21 cellular contexts compared by ENCODE assay signal in genomic region chrX:104329731-104330130, GRCh38.
DNase-seq lines count a peak whose midpoint lies in the region; FAIRE-seq and TF ChIP-seq lines count a peak whose summit lies in the region.
"Had no signal": no experiment of that assay in that cellular context is flagged by ENCODE, and none has a peak within 500 bp of the region (broad histone marks: within the 10 kb centered on the region; RNA-seq: fewer than 3 reads in every experiment).

No MANE protein-coding gene starts in this region.

- H3K4me2 ChIP-seq in mammary epithelial cell (ENCODE audit: insufficient read depth, low read depth, low read length) (no peak overlapping the region), keratinocyte (ENCODE audit: control insufficient read depth, extremely low read depth, insufficient read depth, low read depth, low read length) (no peak overlapping the region)
- H3K4me2 ChIP-seq: BLaER1 treated with 17β-estradiol and CSF1 and Interleukin-3, amounts not matched to agents 10 nM and 100 nM had no signal

- CTCF ChIA-PET in mammary epithelial cell (lab: Charles Lee; ENCODE audit: low non-redundant PET) = no interaction called here

- no peaks in the 10 kb centered on the region for H3K9me3 ChIP-seq in mammary epithelial cell (replicated peaks; ENCODE audit: insufficient read depth, low read length)
- no peaks in the 10 kb centered on the region for H3K9me3 ChIP-seq in breast epithelium
- no peaks in the 10 kb centered on the region for H3K9me3 ChIP-seq in keratinocyte (ENCODE audit: control insufficient read depth, low read depth, low read length)
- no peaks in the 10 kb centered on the region for H3K9me3 ChIP-seq in suprapubic skin
- H3K9me3 ChIP-seq: BLaER1 treated with 17β-estradiol and CSF1 and Interleukin-3, amounts not matched to agents 10 nM and 100 nM had no signal

- dilution Hi-C loops in mammary epithelial cell (cut with HindIII; ENCODE audit: low sequenced_read_pairs) = no loop called here
- dilution Hi-C loops in keratinocyte (cut with MboI; ENCODE audit: extremely low pct_ligation_motif_present, low sequenced_read_pairs) = no loop called here

- no peak for TF ChIP-seq CTCF in mammary epithelial cell (conservative IDR thresholded peaks at IDR 0.05 in 1 of 2, IDR thresholded peaks at IDR 0.05 in 1 of 2; ENCODE audit: extremely low read depth in 1 of 2, insufficient read depth in 1 of 2, low read depth in 1 of 2, low read length in 2 of 2)
- TF ChIP-seq CTCF in breast epithelium (IDR thresholded peaks at IDR 0.05) = no peak
- no peak for TF ChIP-seq CTCF in keratinocyte (optimal IDR thresholded peaks at IDR 0.05 in 1 of 3, IDR thresholded peaks at IDR 0.05 in 1 of 3, conservative IDR thresholded peaks at IDR 0.05 in 1 of 3; ENCODE audit: extremely low read depth in 1 of 3, insufficient read depth in 2 of 3, low read length in 3 of 3)
- TF ChIP-seq CTCF in suprapubic skin (IDR thresholded peaks at IDR 0.05) = no peak

- H3K79me2 ChIP-seq in mammary epithelial cell (ENCODE audit: insufficient read depth, low read length) = no peaks in the 10 kb centered on the region
- H3K79me2 ChIP-seq in keratinocyte (ENCODE audit: control insufficient read depth, insufficient read depth, low read length) = no peaks in the 10 kb centered on the region

- H4K20me1 ChIP-seq in mammary epithelial cell (ENCODE audit: insufficient read depth, low read length) (no peaks in the 10 kb centered on the region), keratinocyte (ENCODE audit: control insufficient read depth, extremely low read depth, insufficient read depth, low read length) (no peaks in the 10 kb centered on the region)
- H4K20me1 ChIP-seq: BLaER1 treated with 17β-estradiol and CSF1 and Interleukin-3, amounts not matched to agents 10 nM and 100 nM had no signal

- no TSS peak for BruUV-seq in mammary epithelial cell (replicated peaks; lab: Mats Ljungman, UMichigan)

- TF ChIP-seq POLR2A in breast epithelium (IDR thresholded peaks at IDR 0.05) = no peak
- no peak for TF ChIP-seq POLR2A in suprapubic skin (IDR thresholded peaks at IDR 0.05)

- FAIRE-seq in keratinocyte (lab: Jason Lieb, UNC) = no peak
- FAIRE-seq: G401.6, GM12891, GM19239, H1, HepG2, HTR-8/SVneo had no signal

- H3K36me3 ChIP-seq in mammary epithelial cell (ENCODE audit: insufficient read depth, low read length) (no peaks in the 10 kb centered on the region), breast epithelium (no peaks in the 10 kb centered on the region), keratinocyte (ENCODE audit: control insufficient read depth in 2 of 2, extremely low read depth in 1 of 2, insufficient read depth in 2 of 2, low read length in 2 of 2) (no peaks in the 10 kb centered on the region), suprapubic skin (no peaks in the 10 kb centered on the region)
- H3K36me3 ChIP-seq: BLaER1 treated with 17β-estradiol and CSF1 and Interleukin-3, amounts not matched to agents 10 nM and 100 nM; HAP-1 had no signal

- H3K4me3 ChIP-seq in mammary epithelial cell (replicated peaks in 1 of 3; ENCODE audit: insufficient read depth in 1 of 3, low read depth in 2 of 3, low read length in 3 of 3) (no peak overlapping the region), breast epithelium (no peak overlapping the region), keratinocyte (ENCODE audit: control insufficient read depth in 2 of 3, extremely low read depth in 1 of 3, insufficient read depth in 2 of 3, low read depth in 1 of 3, low read length in 3 of 3) (no peak overlapping the region), suprapubic skin (no peak overlapping the region)
- H3K4me3 ChIP-seq: BLaER1 treated with 17β-estradiol and CSF1 and Interleukin-3, amounts not matched to agents 10 nM and 100 nM; HAP-1 had no signal

- in situ Hi-C loops in mammary epithelial cell (cut with MboI; ENCODE audit: low sequenced_read_pairs in 2 of 2) = no loop called here

- H3K9ac ChIP-seq in mammary epithelial cell (ENCODE audit: insufficient read depth, low read length) (no peak overlapping the region), keratinocyte (ENCODE audit: control insufficient read depth, extremely low read depth, insufficient read depth, low read length) (peak overlapping the region; percentile 31)
- H3K9ac ChIP-seq: BLaER1 treated with 17β-estradiol and CSF1 and Interleukin-3, amounts not matched to agents 10 nM and 100 nM had no signal

- H3K4me1 ChIP-seq in mammary epithelial cell (ENCODE audit: insufficient read depth, low read length) (peaks cover 43% of the 10 kb centered on the region), breast epithelium (no peaks in the 10 kb centered on the region), keratinocyte (ENCODE audit: control insufficient read depth, extremely low read depth, insufficient read depth, low read length) (peaks cover 37% of the 10 kb centered on the region), suprapubic skin (no peaks in the 10 kb centered on the region)
- H3K4me1 ChIP-seq: HAP-1 had no signal

- TF ChIP-seq EP300 in suprapubic skin (IDR thresholded peaks at IDR 0.05) = no peak

- intact Hi-C loops in mammary epithelial cell (cut with micrococcal nuclease) = no loop called here
- intact Hi-C loops in breast epithelium (cut with DNase I; ENCODE audit: low total_unique reads) = no loop called here

- H3K27me3 ChIP-seq in mammary epithelial cell (ENCODE audit: insufficient read depth, low read length) = no peaks in the 10 kb centered on the region
- H3K27me3 ChIP-seq in breast epithelium = peaks cover 0 to 47% of the 10 kb centered on the region in 2 donors
- no peaks in the 10 kb centered on the region for H3K27me3 ChIP-seq in keratinocyte (ENCODE audit: control insufficient read depth, extremely low read depth, insufficient read depth, low read length)
- H3K27me3 ChIP-seq in suprapubic skin = no peaks in the 10 kb centered on the region
- H3K27me3 ChIP-seq: BLaER1 treated with 17β-estradiol and CSF1 and Interleukin-3, amounts not matched to agents 10 nM and 100 nM had no signal

- WGBS in mammary epithelial cell (ENCODE audit: low coverage, missing lambda C conversion rate) = 84% methylated on average over 6 of the region's 7 CpGs
- 55% methylated on average over 7 of the region's 7 CpGs for WGBS in suprapubic skin

- no peaks in the 10 kb centered on the region for H3K9me1 ChIP-seq in keratinocyte (ENCODE audit: control insufficient read depth, extremely low read depth, insufficient read depth, low read length)

- DNase-seq in mammary epithelial cell (no peak), breast epithelium (ENCODE audit: low spot score in 2 of 2) (no peak), amniotic epithelial cell (ENCODE audit: low read depth) (peak; percentile 69), keratinocyte (ENCODE audit: low read depth, low spot score) (no peak), DMS114 treated with DMSO at 0.1 percent for 48 hours (lab: John Stamatoyannopoulos, UW; ENCODE audit: unreplicated experiment) (no peak), suprapubic skin (ENCODE audit: low spot score in 2 of 2) (no peak), NCI-H2196 treated with DMSO at 0.1 percent for 48 hours (lab: John Stamatoyannopoulos, UW; ENCODE audit: unreplicated experiment) (no peak)
- no peak for DNase-seq in activated CD4-positive, alpha-beta T cell treated with anti-CD3 and anti-CD28 coated beads for 48 hours
- DNase-seq: CD4-positive, CD25-positive, alpha-beta regulatory T cell; DMS 273 treated with DMSO at 0.1 percent for 48 hours; DMS79 treated with DMSO at 0.1 percent for 48 hours; EL had no signal

- H2AFZ ChIP-seq in mammary epithelial cell (ENCODE audit: low read depth, low read length) (peak overlapping the region; percentile 43), keratinocyte (ENCODE audit: control insufficient read depth, low read length) (peak overlapping the region; percentile 30)

- peak overlapping the region; percentile 85 for H3K27ac ChIP-seq in mammary epithelial cell (ENCODE audit: insufficient read depth, low read depth, low read length)
- no peak overlapping the region for H3K27ac ChIP-seq in breast epithelium
- peak overlapping the region; percentile 58 for H3K27ac ChIP-seq in keratinocyte (ENCODE audit: control insufficient read depth, insufficient read depth, low read length)
- H3K27ac ChIP-seq in suprapubic skin = no peak overlapping the region
- H3K27ac ChIP-seq: 22Rv1; BLaER1 treated with 17β-estradiol and CSF1 and Interleukin-3, amounts not matched to agents 10 nM and 100 nM had no signal

Comparison
In these comparisons a context has a peak if more than half of its experiments do, and no peak if none do; other contexts are left out.
1. H3K27ac ChIP-seq: peak in mammary epithelial cell (single experiment) and keratinocyte (single experiment); none in breast epithelium (0 of 2) and suprapubic skin (single experiment).